Comparison of ENCODE assay signal across 17 cellular contexts in the genomic region with DNA sequence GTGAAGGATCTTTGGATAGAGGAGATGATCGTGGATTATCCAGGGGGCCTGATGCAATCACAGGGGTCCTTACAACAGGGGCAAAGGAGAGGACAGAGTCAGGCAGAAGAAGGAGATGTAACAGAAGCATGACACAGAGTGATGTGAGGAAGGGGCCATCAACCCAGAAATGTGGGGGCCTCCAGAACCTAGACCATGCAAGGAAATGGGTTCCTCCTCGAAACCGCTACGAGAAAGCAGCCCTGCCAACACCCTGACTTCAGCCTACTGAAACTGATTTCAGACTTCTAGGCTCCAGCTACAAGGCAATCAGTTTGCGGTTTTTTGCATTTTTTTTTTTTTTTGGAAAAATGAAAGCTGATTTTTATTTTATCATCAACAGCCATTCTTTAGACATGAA.
"Had no signal": no experiment of that assay in that cellular context is flagged by ENCODE, and none has a peak within 500 bp of the region (broad histone marks: within the 10 kb centered on the region; RNA-seq: fewer than 3 reads in every experiment).

No MANE protein-coding gene starts in this region.

- H3K4me3 ChIP-seq: hepatocyte, lung, right atrium auricular region, smooth muscle cell, tibial artery had no signal

- H3K27me3 Mint-ChIP-seq: central memory CD8-positive, alpha-beta T cell; dendritic cell treated with granulocyte-macrophage colony-stimulating factor and Interleukin-4, amounts not matched to agents 40 ng/mL and 50 ng/mL, for 4 days; effector memory CD8-positive, alpha-beta T cell had no signal

- H3K36me3 Mint-ChIP-seq: naive thymus-derived CD8-positive, alpha-beta T cell; stimulated activated effector memory CD8-positive, alpha-beta T cell treated with anti-CD3 and anti-CD28 coated beads, Interleukin-12 subunit alpha, Interleukin-12 subunit beta, amount 100 ng/mL, for 72 hours had no signal

- DNase-seq: effector memory CD8-positive, alpha-beta T cell; foreskin keratinocyte; left colon; left ventricle myocardium superior; mesendoderm; naive thymus-derived CD8-positive, alpha-beta T cell; stimulated activated CD4-positive, alpha-beta T cell treated with anti-CD3 and anti-CD28 coated beads, Interleukin-4, amount 100 ng/mL, for 1 hour; stimulated activated CD8-positive, alpha-beta memory T cell treated with anti-CD3 and anti-CD28 coated beads, Interleukin-4, amount 100 ng/mL, for 48 hours; stimulated activated naive CD8-positive, alpha-beta T cell treated with anti-CD3 and anti-CD28 coated beads, Interleukin-15, Interleukin-2, amounts not matched to agents 100 U/mL and 50 U/mL, for 24 hours had no signal

- H3K27ac ChIP-seq: foreskin keratinocyte, hepatocyte, right atrium auricular region, tibial artery had no signal

- H3K4me1 Mint-ChIP-seq: central memory CD8-positive, alpha-beta T cell; stimulated activated effector memory CD8-positive, alpha-beta T cell treated with anti-CD3 and anti-CD28 coated beads, Interleukin-12 subunit alpha, Interleukin-12 subunit beta, amount 100 ng/mL, for 72 hours had no signal

- H3K27ac Mint-ChIP-seq: dendritic cell treated with granulocyte-macrophage colony-stimulating factor and Interleukin-4, amounts not matched to agents 40 ng/mL and 50 ng/mL, for 4 days; effector memory CD8-positive, alpha-beta T cell; stimulated activated effector memory CD8-positive, alpha-beta T cell treated with anti-CD3 and anti-CD28 coated beads, Interleukin-12 subunit alpha, Interleukin-12 subunit beta, amount 100 ng/mL, for 72 hours had no signal

- ATAC-seq: effector memory CD8-positive, alpha-beta T cell; foreskin keratinocyte; left colon; left ventricle myocardium superior; naive thymus-derived CD8-positive, alpha-beta T cell; stimulated activated effector memory CD8-positive, alpha-beta T cell treated with anti-CD3 and anti-CD28 coated beads, Interleukin-12 subunit alpha, Interleukin-12 subunit beta, amount 100 ng/mL, for 72 hours; stimulated activated naive CD8-positive, alpha-beta T cell treated with anti-CD3 and anti-CD28 coated beads, Interleukin-15, Interleukin-2, amounts not matched to agents 100 U/mL and 50 U/mL, for 24 hours had no signal

- H3K36me3 ChIP-seq: right atrium auricular region, tibial artery had no signal

- H3K9me3 ChIP-seq: right atrium auricular region, tibial artery had no signal

- H3K4me1 ChIP-seq: foreskin keratinocyte had no signal

- H3K27me3 ChIP-seq: foreskin keratinocyte, hepatocyte, right atrium auricular region, tibial artery had no signal

- H3K4me3 Mint-ChIP-seq: central memory CD8-positive, alpha-beta T cell; dendritic cell treated with granulocyte-macrophage colony-stimulating factor and Interleukin-4, amounts not matched to agents 40 ng/mL and 50 ng/mL, for 4 days; effector memory CD8-positive, alpha-beta T cell; naive thymus-derived CD8-positive, alpha-beta T cell; stimulated activated effector memory CD8-positive, alpha-beta T cell treated with anti-CD3 and anti-CD28 coated beads, Interleukin-12 subunit alpha, Interleukin-12 subunit beta, amount 100 ng/mL, for 72 hours had no signal

- H3K9me3 Mint-ChIP-seq: central memory CD8-positive, alpha-beta T cell; dendritic cell treated with granulocyte-macrophage colony-stimulating factor and Interleukin-4, amounts not matched to agents 40 ng/mL and 50 ng/mL, for 4 days; effector memory CD8-positive, alpha-beta T cell; stimulated activated effector memory CD8-positive, alpha-beta T cell treated with anti-CD3 and anti-CD28 coated beads, Interleukin-12 subunit alpha, Interleukin-12 subunit beta, amount 100 ng/mL, for 72 hours had no signal
